Comparison of ENCODE assay signal across 20 cellular contexts in the genomic region with DNA sequence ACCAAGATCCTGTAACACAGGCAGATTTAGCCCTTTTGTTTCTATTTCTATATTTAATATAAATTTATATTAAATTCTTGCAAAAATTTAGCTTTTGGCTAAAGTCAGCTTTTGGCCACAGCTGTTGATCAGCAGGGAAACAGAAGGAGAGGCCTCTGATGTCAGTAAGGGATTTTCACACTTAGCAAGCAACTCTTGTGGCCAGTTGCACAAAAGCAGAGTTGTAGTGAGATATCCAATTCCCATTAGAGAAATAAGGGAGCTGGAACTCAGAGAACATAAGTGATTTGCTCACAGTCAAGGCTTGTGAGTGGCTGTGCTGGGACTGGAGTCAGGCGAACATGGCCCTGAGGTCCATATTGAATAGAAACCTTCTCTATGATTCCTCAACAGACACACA. TPM values are rescaled to one million over a fixed set of nuclear protein-coding genes. Genes with fewer than 3 reads are reported as not detected.
"Had no signal": no experiment of that assay in that cellular context is flagged by ENCODE, and none has a peak within 500 bp of the region (broad histone marks: within the 10 kb centered on the region; RNA-seq: fewer than 3 reads in every experiment).

No MANE protein-coding gene starts in this region.

- H3K4me2 ChIP-seq: smooth muscle cell had no signal

- ATAC-seq: gastrocnemius medialis; stimulated activated naive CD8-positive, alpha-beta T cell treated with anti-CD3 and anti-CD28 coated beads, Interleukin-15, amount 100 ng/mL, for 72 hours had no signal

- H3K27me3 ChIP-seq: ovary, transverse colon had no signal

- DNase-seq: cerebellar nuclear complex; dermis blood vessel endothelial cell; erythroblast; gastrocnemius medialis; kidney; left cardiac atrium; mesendoderm; naive thymus-derived CD8-positive, alpha-beta T cell; ovary; right cardiac atrium; stimulated activated CD4-positive, alpha-beta T cell treated with anti-CD3 and anti-CD28 coated beads, Interleukin-4, amount 100 ng/mL, for 1 hour; stimulated activated naive CD8-positive, alpha-beta T cell treated with anti-CD3 and anti-CD28 coated beads, Interleukin-15, amount 100 ng/mL, for 72 hours; transverse colon had no signal

- H3K27ac ChIP-seq: gastrocnemius medialis, ovary, thoracic aorta, transverse colon had no signal

- H3K4me1 Mint-ChIP-seq: stimulated activated naive CD8-positive, alpha-beta T cell treated with anti-CD3 and anti-CD28 coated beads, Interleukin-15, amount 100 ng/mL, for 72 hours had no signal

- H3K9me3 ChIP-seq: gastrocnemius medialis, thoracic aorta, transverse colon had no signal

- H3K4me3 Mint-ChIP-seq: naive thymus-derived CD8-positive, alpha-beta T cell; stimulated activated naive CD8-positive, alpha-beta T cell treated with anti-CD3 and anti-CD28 coated beads, Interleukin-15, amount 100 ng/mL, for 72 hours had no signal

- H3K27me3 Mint-ChIP-seq: stimulated activated naive B cell treated with anti-CD40 and anti-IgM and Interleukin-4, amounts not matched to agents 10 μg/mL and 1 μg/mL and 100 μg/mL, for 72 hours had no signal

- H3K36me3 ChIP-seq: gastrocnemius medialis, ovary, thoracic aorta, transverse colon had no signal

- H3K4me1 ChIP-seq: gastrocnemius medialis had no signal

- H3K4me3 ChIP-seq: gastrocnemius medialis, lung, ovary, smooth muscle cell, thoracic aorta, transverse colon had no signal

- H3K27ac Mint-ChIP-seq: stimulated activated naive CD8-positive, alpha-beta T cell treated with anti-CD3 and anti-CD28 coated beads, Interleukin-15, amount 100 ng/mL, for 72 hours had no signal

RNA-seq across cellular contexts. Expression of a gene that starts 54.4 kb away (rescaled TPM):
- total RNA-seq: fibroblast of lung; fibroblast of villous mesenchyme; naive thymus-derived CD8-positive, alpha-beta T cell; smooth muscle cell had no signal
- polyA plus RNA-seq: fibroblast of lung; naive thymus-derived CD8-positive, alpha-beta T cell; neural cell had no signal
